In the genomic region with DNA sequence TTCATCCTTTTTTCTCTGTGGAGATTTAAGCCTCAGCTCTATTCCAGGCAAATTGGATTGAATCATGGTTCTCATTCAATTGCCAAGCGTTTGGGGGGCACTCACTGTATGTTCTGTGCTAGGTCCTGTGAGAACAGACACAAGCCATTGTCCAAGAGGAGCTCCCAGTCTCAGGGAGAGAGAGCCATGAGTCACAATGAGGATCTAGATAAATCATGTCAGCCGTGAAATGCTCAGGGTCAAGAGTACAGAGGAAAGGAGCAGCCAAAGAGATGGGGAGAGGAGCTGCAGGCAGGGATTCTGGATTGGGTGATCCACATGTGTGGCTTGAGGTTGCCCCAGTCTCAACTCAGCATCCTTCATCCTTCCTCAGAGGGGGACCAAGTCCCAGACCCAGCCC, we compare ENCODE assay signal across 13 cellular contexts.
DNase-seq lines count a peak whose midpoint lies in the region; ATAC-seq, FAIRE-seq and TF ChIP-seq lines count a peak whose summit lies in the region.
"Had no signal": no experiment of that assay in that cellular context is flagged by ENCODE, and none has a peak within 500 bp of the region (broad histone marks: within the 10 kb centered on the region; RNA-seq: fewer than 3 reads in every experiment).

No MANE protein-coding gene starts in this region.

- no peak overlapping the region for H3K4me2 ChIP-seq in OCI-LY7 (ENCODE audit: low read length)

- no peak for FAIRE-seq in frontal cortex (lab: Jason Lieb, UNC)

- CTCF ChIA-PET in OCI-LY7 (lab: Charles Lee; ENCODE audit: unreplicated experiment), result no interaction called here

- BruUV-seq in OCI-LY7 (replicated peaks; lab: Mats Ljungman, UMichigan), result no TSS peak

- H3K9me2 ChIP-seq in OCI-LY7 (ENCODE audit: insufficient read depth, low read length), result no peaks in the 10 kb centered on the region

- H3K27me3 ChIP-seq in gastrocnemius medialis, result no peaks in the 10 kb centered on the region
- peaks cover 65% of the 10 kb centered on the region for H3K27me3 ChIP-seq in BE2C
- H3K27me3 ChIP-seq: heart left ventricle had no signal

- H4K20me1 ChIP-seq in OCI-LY7 (ENCODE audit: insufficient read depth, low read length), result no peaks in the 10 kb centered on the region

- TF ChIP-seq CTCF in fibroblast of pulmonary artery (IDR thresholded peaks at IDR 0.05; ENCODE audit: low read length, missing control alignments) (no peak), gastrocnemius medialis (IDR thresholded peaks at IDR 0.05 in 4 of 5, conservative IDR thresholded peaks at IDR 0.05 in 1 of 5) (no peak), BE2C (IDR thresholded peaks at IDR 0.05; ENCODE audit: low read depth, low read length) (no peak), OCI-LY7 (conservative IDR thresholded peaks at IDR 0.05; ENCODE audit: low read length) (no peak)

- POLR2A ChIA-PET in OCI-LY7 (lab: Charles Lee), result interaction anchor here (1.0 kb wide), 1 partner anchor 21 kb away, joined by 3 read pairs; no protein-coding TSS in a partner anchor

- H3K4me1 Mint-ChIP-seq in T-helper 17 cell, result peaks cover 15% of the 10 kb centered on the region

- H3K9me3 ChIP-seq in T-helper 17 cell (ENCODE audit: control insufficient read depth, low read length, poor library complexity, severe bottlenecking), result no peaks in the 10 kb centered on the region
- H3K9me3 ChIP-seq in gastrocnemius medialis, result no peaks in the 10 kb centered on the region
- H3K9me3 ChIP-seq in BE2C, result no peaks in the 10 kb centered on the region
- H3K9me3 ChIP-seq in OCI-LY7 (ENCODE audit: low read length), result no peaks in the 10 kb centered on the region
- H3K9me3 ChIP-seq: heart left ventricle, stomach had no signal

- peak; percentile 67 for DNase-seq in EL
- DNase-seq in T-helper 17 cell, result no peak
- DNase-seq in fibroblast of pulmonary artery (ENCODE audit: low read depth), result peak; percentile 51
- DNase-seq in gastrocnemius medialis, result peak in 1 of 2 donors; percentile 57
- no peak for DNase-seq in BE2C
- no peak for DNase-seq in frontal cortex (ENCODE audit: low spot score in 2 of 2)
- no peak for DNase-seq in islet precursor cell
- DNase-seq in OCI-LY7 (ENCODE audit: low spot score), result no peak
- DNase-seq: CD8-positive, alpha-beta T cell; heart left ventricle; NCI-H1105; stomach had no signal

- intact Hi-C loops in gastrocnemius medialis (cut with DNase I; ENCODE audit: low total_unique reads) (loop anchor here (1.0 to 10.0 kb wide), 4 partner anchors 105 to 802 kb away; no protein-coding TSS in a partner anchor), OCI-LY7 (cut with micrococcal nuclease; ENCODE audit: unreplicated experiment) (no loop called here)

- no peak overlapping the region for H3K4me3 Mint-ChIP-seq in T-helper 17 cell
- H3K4me3 Mint-ChIP-seq: CD8-positive, alpha-beta T cell had no signal

- H3K79me2 ChIP-seq in OCI-LY7 (ENCODE audit: insufficient read depth, low read depth, low read length), result no peaks in the 10 kb centered on the region

- H3K4me3 ChIP-seq in fibroblast of pulmonary artery (replicated peaks; ENCODE audit: low read depth, low read length) (no peak overlapping the region), gastrocnemius medialis (no peak overlapping the region), BE2C (ENCODE audit: low read depth, low read length) (no peak overlapping the region), OCI-LY7 (ENCODE audit: low read depth, low read length, poor library complexity, severe bottlenecking) (no peak overlapping the region)
- H3K4me3 ChIP-seq: heart left ventricle, stomach had no signal

- H3K36me3 ChIP-seq in gastrocnemius medialis (no peaks in the 10 kb centered on the region), BE2C (no peaks in the 10 kb centered on the region), OCI-LY7 (ENCODE audit: insufficient read depth, low read length) (no peaks in the 10 kb centered on the region)

- peaks cover 89% of the 10 kb centered on the region for H3K27me3 Mint-ChIP-seq in T-helper 17 cell

- peak overlapping the region; percentile 90 to 96 (median 93) for H3K27ac ChIP-seq in gastrocnemius medialis
- H3K27ac ChIP-seq in OCI-LY7 (ENCODE audit: low read depth, low read length, poor library complexity, severe bottlenecking), result no peak overlapping the region
- H3K27ac ChIP-seq: heart left ventricle, stomach had no signal

- ATAC-seq in T-helper 17 cell (no peak), gastrocnemius medialis (peak; percentile 50 to 59)
- ATAC-seq: activated naive CD4-positive, alpha-beta T cell treated with anti-CD3 and anti-CD28 coated beads, Interleukin-2, amount 50 U/mL, for 72 hours; CD8-positive, alpha-beta T cell had no signal

- H3K27ac Mint-ChIP-seq in T-helper 17 cell, result peak overlapping the region; percentile 39
- H3K27ac Mint-ChIP-seq: activated naive CD4-positive, alpha-beta T cell treated with anti-CD3 and anti-CD28 coated beads, Interleukin-2, amount 50 U/mL, for 72 hours; CD8-positive, alpha-beta T cell had no signal

- no peak for TF ChIP-seq POLR2A in gastrocnemius medialis (IDR thresholded peaks at IDR 0.05)

- H3K36me3 Mint-ChIP-seq in T-helper 17 cell (ENCODE audit: low read depth), result no peaks in the 10 kb centered on the region
- H3K36me3 Mint-ChIP-seq: activated naive CD4-positive, alpha-beta T cell treated with anti-CD3 and anti-CD28 coated beads, Interleukin-2, amount 50 U/mL, for 72 hours; CD8-positive, alpha-beta T cell had no signal

- H2AFZ ChIP-seq in OCI-LY7 (ENCODE audit: low read length), result no peak overlapping the region

- in situ Hi-C loops in gastrocnemius medialis (cut with MboI; ENCODE audit: low sequenced_read_pairs in 4 of 4), result loop anchor here in 1 of 4 donors (10.0 kb wide), 1 partner anchor 238 kb away; a partner anchor contains a TSS

- peaks cover 43 to 51% of the 10 kb centered on the region in 2 donors for H3K4me1 ChIP-seq in gastrocnemius medialis
- no peaks in the 10 kb centered on the region for H3K4me1 ChIP-seq in BE2C
- no peaks in the 10 kb centered on the region for H3K4me1 ChIP-seq in OCI-LY7 (ENCODE audit: insufficient read depth, low read length, poor library complexity, severe bottlenecking)

Comparison
In these comparisons a context has a peak if more than half of its experiments do, and no peak if none do; other contexts are left out.
1. DNase-seq: peak in EL (single experiment) and fibroblast of pulmonary artery (single experiment); none in T-helper 17 cell (0 of 3), BE2C (single experiment), frontal cortex (0 of 2), islet precursor cell (single experiment) and OCI-LY7 (single experiment).